ENCODE assay signal across 15 cellular contexts in the genomic region with DNA sequence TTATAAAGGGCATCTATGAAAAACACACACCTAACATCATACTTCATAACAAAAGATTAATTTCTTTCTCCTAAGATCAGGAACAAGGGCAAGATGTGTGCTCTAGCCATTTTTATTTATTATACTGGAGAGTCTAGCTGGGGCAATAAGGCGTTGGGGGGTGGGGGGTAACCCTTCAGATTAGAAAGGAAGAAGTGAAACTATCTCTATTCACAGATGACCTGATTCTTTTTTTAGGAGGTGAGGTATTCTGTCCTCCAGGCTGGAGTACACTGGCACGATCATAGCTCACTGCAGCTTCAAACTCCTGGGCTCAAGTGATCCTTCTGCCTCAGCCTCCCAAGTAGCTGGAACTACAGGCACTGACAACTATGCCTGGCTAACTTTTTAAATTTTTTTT.
DNase-seq lines count a peak whose midpoint lies in the region; ATAC-seq, FAIRE-seq and TF ChIP-seq lines count a peak whose summit lies in the region.
"Had no signal": no experiment of that assay in that cellular context is flagged by ENCODE, and none has a peak within 500 bp of the region (broad histone marks: within the 10 kb centered on the region; RNA-seq: fewer than 3 reads in every experiment).

No MANE protein-coding gene starts in this region.

- H3K36me3 ChIP-seq in GM12878 (ENCODE audit: control insufficient read depth in 2 of 2, insufficient read depth in 2 of 2, low read length in 1 of 2) = no peaks in the 10 kb centered on the region
- H3K36me3 ChIP-seq: gastroesophageal sphincter, Peyer's patch, suprapubic skin had no signal

- no peak overlapping the region for H2AFZ ChIP-seq in GM12878 (ENCODE audit: control insufficient read depth, low read depth, low read length)

- FAIRE-seq in GM12878 (lab: Jason Lieb, UNC) = no peak
- FAIRE-seq: keratinocyte had no signal

- no peaks in the 10 kb centered on the region for H3K9me3 ChIP-seq in GM12878 (replicated peaks; ENCODE audit: control insufficient read depth, insufficient read depth, low read length)
- H3K9me3 ChIP-seq: Peyer's patch had no signal

- no peak for TF ChIP-seq CTCF in GM12878 (IDR thresholded peaks at IDR 0.05 in 2 of 3, conservative IDR thresholded peaks at IDR 0.05 in 1 of 3; ENCODE audit: control insufficient read depth in 2 of 3, extremely low read depth in 1 of 3, insufficient read depth in 1 of 3, low read depth in 3 of 3, low read length in 3 of 3)

- TF ChIP-seq RAD21 in GM12878 (IDR thresholded peaks at IDR 0.05; ENCODE audit: insufficient read depth, low read depth, low read length) = no peak

- ATAC-seq in GM18520 (IDR thresholded peaks at IDR 0.05; ENCODE audit: unreplicated experiment) = peak; percentile 45
- peak; percentile 86 for ATAC-seq in GM21619 (IDR thresholded peaks at IDR 0.05; ENCODE audit: unreplicated experiment)
- peak; percentile 96 for ATAC-seq in HG03159 (IDR thresholded peaks at IDR 0.05; ENCODE audit: unreplicated experiment)
- ATAC-seq in GM12878 = peak; percentile 89
- ATAC-seq in HG02763 (IDR thresholded peaks at IDR 0.05; ENCODE audit: unreplicated experiment) = no peak
- ATAC-seq: gastroesophageal sphincter, natural killer cell had no signal

- POLR2A ChIA-PET in GM12878 (lab: Charles Lee) = no interaction called here

- no peak overlapping the region for H3K9ac ChIP-seq in GM12878 (ENCODE audit: control insufficient read depth, insufficient read depth, low read length)

- no peaks in the 10 kb centered on the region for H4K20me1 ChIP-seq in GM12878 (ENCODE audit: control insufficient read depth, insufficient read depth)

- DNase-seq in GM12878 (ENCODE audit: low read depth, low spot score) (peak; percentile 5), amygdala (lab: John Stamatoyannopoulos, UW) (no peak)
- DNase-seq in activated CD8-positive, alpha-beta memory T cell treated with anti-CD3 and anti-CD28 coated beads for 24 hours = no peak
- DNase-seq in stimulated activated naive CD4-positive, alpha-beta T cell treated with Interleukin-2 at 50 U/mL for 16 hours (lab: John Stamatoyannopoulos, UW) = no peak
- DNase-seq: activated gamma-delta T cell, natural killer cell, NCI-H345, Peyer's patch had no signal

- CTCF ChIA-PET in GM12878 (lab: Yijun Ruan, JAX) = no interaction called here

- 0 out of 2 replicates have a peak overlapping the region, but pooled peaks have one; percentile 30 for H3K4me2 ChIP-seq in GM12878 (ENCODE audit: control insufficient read depth, insufficient read depth)

- no peak for TF ChIP-seq EP300 in GM12878 (IDR thresholded peaks at IDR 0.05; ENCODE audit: borderline replicate concordance in 1 of 2, control insufficient read depth in 1 of 2, low read depth in 2 of 2, low read length in 2 of 2)

- in situ Hi-C loops in GM12878 (cut with MboI) = no loop called here

- WGBS in GM12878 (ENCODE audit: insufficient coverage, insufficient replicate concordance, low lambda C conversion rate, missing lambda C conversion rate) = 3% methylated on average over 2 of the region's 2 CpGs

- TF ChIP-seq POLR2A in GM12878 (IDR thresholded peaks at IDR 0.05; ENCODE audit: low read depth, low read length) = no peak

- intact Hi-C loops in GM12878 (cut with micrococcal nuclease; ENCODE audit: unreplicated experiment) = no loop called here

- H3K4me3 ChIP-seq in GM12878 = no peak overlapping the region
- H3K4me3 ChIP-seq: gastroesophageal sphincter, Peyer's patch, suprapubic skin had no signal

- H3K27me3 ChIP-seq in GM12878 (replicated peaks in 1 of 2; ENCODE audit: control insufficient read depth in 2 of 2, insufficient read depth in 2 of 2, low read length in 1 of 2) = no peaks in the 10 kb centered on the region
- H3K27me3 ChIP-seq: gastroesophageal sphincter, Peyer's patch, suprapubic skin had no signal

- H3K27ac ChIP-seq in GM12878 (ENCODE audit: control insufficient read depth, insufficient read depth) = no peak overlapping the region
- H3K27ac ChIP-seq: gastroesophageal sphincter, Peyer's patch, suprapubic skin had no signal

- no TSS peak for BruUV-seq in GM12878 (replicated peaks; lab: Mats Ljungman, UMichigan)

- RAD21 ChIA-PET in GM12878 (lab: Charles Lee; ENCODE audit: unreplicated experiment) = no interaction called here

- H3K4me1 ChIP-seq in GM12878 (ENCODE audit: control insufficient read depth, insufficient read depth, low read length) = peaks cover 12% of the 10 kb centered on the region
- H3K4me1 ChIP-seq: gastroesophageal sphincter, Peyer's patch, suprapubic skin had no signal

- no peaks in the 10 kb centered on the region for H3K79me2 ChIP-seq in GM12878 (ENCODE audit: control insufficient read depth, insufficient read depth, low read length)

- SMC1A ChIA-PET in GM12878 (lab: Charles Lee; ENCODE audit: uncharacterized antibody, unreplicated experiment) = interaction anchor here (1.3 kb wide), 1 partner anchor 15 kb away, joined by 3 read pairs; no protein-coding TSS in a partner anchor

TF ChIP-seq in GM12878, 131 proteins besides CTCF, POLR2A, EP300 and RAD21 (continues in another document):
- TF ChIP-seq EED (IDR thresholded peaks at IDR 0.05; ENCODE audit: low read depth) (peak; percentile 40; the same call in 1 of the 2 replicates), ZNF207 (IDR thresholded peaks at IDR 0.05; ENCODE audit: borderline replicate concordance) (no peak), LARP7 (IDR thresholded peaks at IDR 0.05) (no peak), ZNF24 (IDR thresholded peaks at IDR 0.05) (no peak), BRCA1 (IDR thresholded peaks at IDR 0.05; ENCODE audit: low read depth, low read length) (no peak), MEF2B (IDR thresholded peaks at IDR 0.05; ENCODE audit: partially characterized antibody, poor library complexity, severe bottlenecking) (peak; percentile 25), NFYA (IDR thresholded peaks at IDR 0.05; ENCODE audit: borderline replicate concordance, low read depth, low read length) (no peak), IRF4 (IDR thresholded peaks at IDR 0.05; ENCODE audit: low read depth, low read length) (0 out of 2 replicates have a peak, but pooled peaks have one; percentile 42), MEF2A (IDR thresholded peaks at IDR 0.05; ENCODE audit: insufficient read depth, low read depth, low read length) (peak; percentile 87), ETV6 (conservative IDR thresholded peaks at IDR 0.05 in 1 of 2, IDR thresholded peaks at IDR 0.05 in 1 of 2; ENCODE audit: borderline replicate concordance in 1 of 2, low read depth in 1 of 2) (no peak), ASH2L (IDR thresholded peaks at IDR 0.05; ENCODE audit: borderline replicate concordance, low read depth) (no peak), BCL11A (IDR thresholded peaks at IDR 0.05; ENCODE audit: low read depth, low read length) (peak; percentile 30; the same call in 1 of the 2 replicates), EGR1 (IDR thresholded peaks at IDR 0.05; ENCODE audit: borderline replicate concordance in 1 of 2, low read depth in 2 of 2, low read length in 2 of 2) (0 out of 3 replicates have a peak, but pooled peaks of 1 of the 2 experiments have one; percentile 26), ATF7 (IDR thresholded peaks at IDR 0.05; ENCODE audit: low read depth) (peak; percentile 78), CREB1 (IDR thresholded peaks at IDR 0.05; ENCODE audit: low read depth) (no peak), SPI1 (IDR thresholded peaks at IDR 0.05; ENCODE audit: borderline replicate concordance, insufficient read depth, low read depth, low read length) (peak; percentile 93), SUZ12 (IDR thresholded peaks at IDR 0.05; ENCODE audit: unreplicated experiment) (no peak), FOXM1 (IDR thresholded peaks at IDR 0.05; ENCODE audit: low read depth, low read length) (no peak), FOXK2 (IDR thresholded peaks at IDR 0.05) (no peak)
- TF ChIP-seq, protein P1, sequence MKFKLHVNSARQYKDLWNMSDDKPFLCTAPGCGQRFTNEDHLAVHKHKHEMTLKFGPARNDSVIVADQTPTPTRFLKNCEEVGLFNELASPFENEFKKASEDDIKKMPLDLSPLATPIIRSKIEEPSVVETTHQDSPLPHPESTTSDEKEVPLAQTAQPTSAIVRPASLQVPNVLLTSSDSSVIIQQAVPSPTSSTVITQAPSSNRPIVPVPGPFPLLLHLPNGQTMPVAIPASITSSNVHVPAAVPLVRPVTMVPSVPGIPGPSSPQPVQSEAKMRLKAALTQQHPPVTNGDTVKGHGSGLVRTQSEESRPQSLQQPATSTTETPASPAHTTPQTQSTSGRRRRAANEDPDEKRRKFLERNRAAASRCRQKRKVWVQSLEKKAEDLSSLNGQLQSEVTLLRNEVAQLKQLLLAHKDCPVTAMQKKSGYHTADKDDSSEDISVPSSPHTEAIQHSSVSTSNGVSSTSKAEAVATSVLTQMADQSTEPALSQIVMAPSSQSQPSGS (IDR thresholded peaks at IDR 0.05; ENCODE audit: low read length) = peak; percentile 86
- TF ChIP-seq, protein P2, sequence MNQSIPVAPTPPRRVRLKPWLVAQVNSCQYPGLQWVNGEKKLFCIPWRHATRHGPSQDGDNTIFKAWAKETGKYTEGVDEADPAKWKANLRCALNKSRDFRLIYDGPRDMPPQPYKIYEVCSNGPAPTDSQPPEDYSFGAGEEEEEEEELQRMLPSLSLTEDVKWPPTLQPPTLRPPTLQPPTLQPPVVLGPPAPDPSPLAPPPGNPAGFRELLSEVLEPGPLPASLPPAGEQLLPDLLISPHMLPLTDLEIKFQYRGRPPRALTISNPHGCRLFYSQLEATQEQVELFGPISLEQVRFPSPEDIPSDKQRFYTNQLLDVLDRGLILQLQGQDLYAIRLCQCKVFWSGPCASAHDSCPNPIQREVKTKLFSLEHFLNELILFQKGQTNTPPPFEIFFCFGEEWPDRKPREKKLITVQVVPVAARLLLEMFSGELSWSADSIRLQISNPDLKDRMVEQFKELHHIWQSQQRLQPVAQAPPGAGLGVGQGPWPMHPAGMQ (IDR thresholded peaks at IDR 0.05; ENCODE audit: borderline replicate concordance) = no peak
- TF ChIP-seq, protein P3, sequence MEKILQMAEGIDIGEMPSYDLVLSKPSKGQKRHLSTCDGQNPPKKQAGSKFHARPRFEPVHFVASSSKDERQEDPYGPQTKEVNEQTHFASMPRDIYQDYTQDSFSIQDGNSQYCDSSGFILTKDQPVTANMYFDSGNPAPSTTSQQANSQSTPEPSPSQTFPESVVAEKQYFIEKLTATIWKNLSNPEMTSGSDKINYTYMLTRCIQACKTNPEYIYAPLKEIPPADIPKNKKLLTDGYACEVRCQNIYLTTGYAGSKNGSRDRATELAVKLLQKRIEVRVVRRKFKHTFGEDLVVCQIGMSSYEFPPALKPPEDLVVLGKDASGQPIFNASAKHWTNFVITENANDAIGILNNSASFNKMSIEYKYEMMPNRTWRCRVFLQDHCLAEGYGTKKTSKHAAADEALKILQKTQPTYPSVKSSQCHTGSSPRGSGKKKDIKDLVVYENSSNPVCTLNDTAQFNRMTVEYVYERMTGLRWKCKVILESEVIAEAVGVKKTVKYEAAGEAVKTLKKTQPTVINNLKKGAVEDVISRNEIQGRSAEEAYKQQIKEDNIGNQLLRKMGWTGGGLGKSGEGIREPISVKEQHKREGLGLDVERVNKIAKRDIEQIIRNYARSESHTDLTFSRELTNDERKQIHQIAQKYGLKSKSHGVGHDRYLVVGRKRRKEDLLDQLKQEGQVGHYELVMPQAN (conservative IDR thresholded peaks at IDR 0.05) = no peak
